12 cellular contexts compared by ENCODE assay signal in genomic region chr5:41403846-41404245, GRCh38.
A peak's percentile ranks its signal among the peaks of the same experiment; 100 is the strongest.
DNase-seq lines count a peak whose midpoint lies in the region; ATAC-seq and TF ChIP-seq lines count a peak whose summit lies in the region.
"Had no signal": no experiment of that assay in that cellular context is flagged by ENCODE, and none has a peak within 500 bp of the region (broad histone marks: within the 10 kb centered on the region; RNA-seq: fewer than 3 reads in every experiment).

No MANE protein-coding gene starts in this region.

- no peak overlapping the region for H3K4me2 ChIP-seq in GM23248 (ENCODE audit: unreplicated experiment)

- TF ChIP-seq CTCF in heart left ventricle (IDR thresholded peaks at IDR 0.05): no peak

- H3K27me3 ChIP-seq in heart left ventricle (no peaks in the 10 kb centered on the region), right cardiac atrium (ENCODE audit: control insufficient read depth, insufficient read depth) (no peaks in the 10 kb centered on the region), GM23248 (replicated peaks; ENCODE audit: insufficient read depth) (no peaks in the 10 kb centered on the region)

- no peak overlapping the region for H2AFZ ChIP-seq in GM23248

- ATAC-seq in heart left ventricle (no peak), right cardiac atrium (no peak)
- ATAC-seq: GM12878 had no signal

- H3K4me1 ChIP-seq in heart left ventricle: peaks cover 0 to 32% (median 4%) of the 10 kb centered on the region in 12 donors
- peaks cover 3% of the 10 kb centered on the region for H3K4me1 ChIP-seq in right cardiac atrium (ENCODE audit: control insufficient read depth, insufficient read depth, low read length)
- peaks cover 13% of the 10 kb centered on the region for H3K4me1 ChIP-seq in GM23248 (ENCODE audit: insufficient read depth)

- in situ Hi-C loops in GM23248 (cut with MboI): no loop called here

- H3K36me3 ChIP-seq in heart left ventricle: no peaks in the 10 kb centered on the region
- no peaks in the 10 kb centered on the region for H3K36me3 ChIP-seq in GM23248 (ENCODE audit: low read depth)

- peaks cover 0 to 16% (median 7%) of the 10 kb centered on the region in 12 donors for H3K9me3 ChIP-seq in heart left ventricle
- H3K9me3 ChIP-seq in right cardiac atrium (ENCODE audit: control insufficient read depth, low read length): no peaks in the 10 kb centered on the region
- no peaks in the 10 kb centered on the region for H3K9me3 ChIP-seq in GM23248 (ENCODE audit: low read depth)

- H4K20me1 ChIP-seq in GM23248 (ENCODE audit: insufficient read depth): no peaks in the 10 kb centered on the region

- H3F3A ChIP-seq in GM23248 (ENCODE audit: insufficient read depth): peaks cover 12% of the 10 kb centered on the region

- DNase-seq in heart left ventricle (no peak), right cardiac atrium (no peak), GM23248 (peak; percentile 18), fibroblast of gingiva (ENCODE audit: low read depth) (peak; percentile 63), iris pigment epithelial cell (ENCODE audit: low read depth) (peak; percentile 21), NCI-H748 treated with DMSO at 0.1 percent for 48 hours (lab: John Stamatoyannopoulos, UW) (no peak), nucleus accumbens (lab: John Stamatoyannopoulos, UW) (no peak)
- DNase-seq: CD4-positive, alpha-beta memory T cell; DMS79; H7 had no signal

- H3K27ac ChIP-seq in heart left ventricle (peak overlapping the region; percentile 1 to 84 (median 76)), right cardiac atrium (ENCODE audit: low read length) (no peak overlapping the region), GM23248 (no peak overlapping the region)
- H3K27ac ChIP-seq: C4-2B had no signal

- no peak for TF ChIP-seq POLR2A in heart left ventricle (IDR thresholded peaks at IDR 0.05)

- no peaks in the 10 kb centered on the region for H3K9me2 ChIP-seq in GM23248 (ENCODE audit: insufficient read depth)

- H3K9ac ChIP-seq in GM23248: no peak overlapping the region

- H3K4me3 ChIP-seq in heart left ventricle (no peak overlapping the region), right cardiac atrium (ENCODE audit: low read length) (no peak overlapping the region), GM23248 (no peak overlapping the region)
- H3K4me3 ChIP-seq: GM12878 had no signal

- 89 to 93% (median 92%) methylated on average over 3 of the region's 3 CpGs for WGBS in heart left ventricle, 4 donors
- 93% methylated on average over 3 of the region's 3 CpGs for WGBS in right cardiac atrium
- 98 to 99% methylated on average over 3 of the region's 3 CpGs for WGBS in GM23248 (ENCODE audit: low coverage in 1 of 2, low lambda C conversion rate in 2 of 2, missing lambda C conversion rate in 2 of 2), 2 experiments

- intact Hi-C loops in heart left ventricle (cut with DNase I): loop anchor here in 1 of 10 donors (10.0 kb wide), 1 partner anchor 51 kb away; no protein-coding TSS in a partner anchor
- intact Hi-C loops in right cardiac atrium (cut with DNase I): no loop called here

- H3K79me2 ChIP-seq in GM23248 (ENCODE audit: insufficient read depth): no peaks in the 10 kb centered on the region

Comparison
In these comparisons a context has a peak if more than half of its experiments do, and no peak if none do; other contexts are left out.
1. H3K27ac ChIP-seq: peak in heart left ventricle (12 of 12); none in right cardiac atrium (single experiment) and GM23248 (single experiment).
2. DNase-seq: peak in GM23248 (single experiment), fibroblast of gingiva (single experiment) and iris pigment epithelial cell (single experiment); none in heart left ventricle (0 of 5), right cardiac atrium (0 of 3), NCI-H748 treated with DMSO at 0.1 percent for 48 hours (single experiment) and nucleus accumbens (0 of 56).